18 cellular contexts compared by ENCODE assay signal in the genomic region with DNA sequence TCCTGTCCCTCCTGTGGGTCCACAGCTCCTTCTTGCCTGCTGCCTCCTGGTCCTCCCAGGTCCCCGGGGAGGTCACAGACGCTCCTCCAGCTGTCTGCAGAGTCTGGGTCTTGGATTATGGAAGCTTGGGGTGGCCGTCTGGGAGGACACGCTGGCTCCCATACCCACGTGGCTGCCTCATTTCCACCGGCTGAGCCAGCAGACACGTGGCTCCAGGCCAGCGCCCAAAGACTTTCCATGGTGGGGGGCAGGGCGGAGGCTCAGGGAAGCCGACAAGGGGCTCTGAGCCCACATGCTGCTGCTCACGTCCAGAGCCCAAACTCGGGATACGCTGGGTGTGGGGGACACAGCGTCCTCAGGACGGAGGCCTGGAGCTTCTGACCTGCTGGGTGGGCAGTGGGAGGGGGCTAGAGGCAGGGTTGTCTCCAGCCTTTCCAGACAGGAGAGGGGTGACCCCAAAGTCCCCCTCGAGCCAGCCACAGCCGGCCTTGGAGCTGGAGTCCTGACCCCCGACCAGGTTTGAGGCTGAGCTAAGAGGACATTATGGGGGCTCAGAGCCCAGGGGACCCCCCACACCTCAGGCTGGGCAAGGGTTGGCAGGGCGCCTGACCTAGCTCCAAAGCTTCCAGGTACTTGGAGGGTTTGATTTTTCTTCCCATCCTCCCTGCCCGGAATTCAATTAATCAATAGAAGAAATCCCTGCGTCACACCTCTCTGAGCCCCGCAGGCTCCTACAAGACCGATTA. TPM values are rescaled to one million over a fixed set of nuclear protein-coding genes. Genes with fewer than 3 reads are reported as not detected.
DNase-seq lines count a peak whose midpoint lies in the region; ATAC-seq and TF ChIP-seq lines count a peak whose summit lies in the region.
"Had no signal": no experiment of that assay in that cellular context is flagged by ENCODE, and none has a peak within 500 bp of the region (broad histone marks: within the 10 kb centered on the region; RNA-seq: fewer than 3 reads in every experiment).

No MANE protein-coding gene starts in this region.

- peaks cover 27 to 46% of the 10 kb centered on the region in 2 experiments for H3K27me3 ChIP-seq in mesenchymal stem cell (ENCODE audit: control insufficient read depth in 1 of 2, insufficient read depth in 1 of 2, low read length in 2 of 2)
- H3K27me3 ChIP-seq in suprapubic skin, result peaks cover 17% of the 10 kb centered on the region
- H3K27me3 ChIP-seq in foreskin keratinocyte, result peaks cover 20% of the 10 kb centered on the region
- peaks cover 12% of the 10 kb centered on the region for H3K27me3 ChIP-seq in lower lobe of right lung (ENCODE audit: low read depth)
- H3K27me3 ChIP-seq: cardiac muscle cell, testis had no signal

- no peak overlapping the region for H2BK5ac ChIP-seq in mesenchymal stem cell (ENCODE audit: low read depth, low read length, poor library complexity, severe bottlenecking)

- H3K4me1 ChIP-seq in mesenchymal stem cell (ENCODE audit: control insufficient read depth, insufficient read depth, low read depth, low read length), result no peaks in the 10 kb centered on the region
- H3K4me1 ChIP-seq in suprapubic skin, result peaks cover 9% of the 10 kb centered on the region
- H3K4me1 ChIP-seq in foreskin keratinocyte, result no peaks in the 10 kb centered on the region
- peaks cover 7% of the 10 kb centered on the region for H3K4me1 ChIP-seq in lower lobe of right lung

- peaks cover 0 to 5% (median 0%) of the 10 kb centered on the region in 5 experiments for H3K9me3 Mint-ChIP-seq in brain
- H3K9me3 Mint-ChIP-seq: activated B cell treated with CpG ODN at 0.5 μM for 24 hours; activated T-helper 1 cell treated with anti-CD3 and anti-CD28 coated beads, Interleukin-12 subunit alpha, Interleukin-12 subunit beta, Interleukin-2, Interleukin-4 antibody, amounts not matched to agents 30 ng/mL and 10 ng/mL and 1 ng/mL, durations not matched to agents 14 hours and 24 hours and 36 hours had no signal

- H2BK120ac ChIP-seq in mesenchymal stem cell (ENCODE audit: low read depth, low read length), result peak overlapping the region; percentile 71

- H2BK15ac ChIP-seq in mesenchymal stem cell (ENCODE audit: low read depth, poor library complexity, severe bottlenecking), result peak overlapping the region; percentile 81

- no peak overlapping the region for H3K27ac ChIP-seq in mesenchymal stem cell (ENCODE audit: low read length, poor library complexity, severe bottlenecking)
- no peak overlapping the region for H3K27ac ChIP-seq in suprapubic skin
- H3K27ac ChIP-seq in foreskin keratinocyte, result no peak overlapping the region
- no peak overlapping the region for H3K27ac ChIP-seq in lower lobe of right lung
- H3K27ac ChIP-seq: cardiac muscle cell, SK-N-MC had no signal

- 73% methylated on average over 23 of the region's 23 CpGs for WGBS in mesenchymal stem cell
- 30% methylated on average over 14 of the region's 23 CpGs for WGBS in suprapubic skin

- peak overlapping the region in 1 of 2 experiments; percentile 66 for H3K14ac ChIP-seq in mesenchymal stem cell (ENCODE audit: low read length in 2 of 2)

- peak overlapping the region; percentile 15 for H2AFZ ChIP-seq in mesenchymal stem cell (ENCODE audit: low read depth, low read length)

- no peak overlapping the region for H3K9ac ChIP-seq in mesenchymal stem cell (ENCODE audit: low read length)

- peak overlapping the region in 1 of 2 experiments; percentile 16 for H3K23ac ChIP-seq in mesenchymal stem cell (ENCODE audit: low read length in 2 of 2)

- no peaks in the 10 kb centered on the region for H3K36me3 Mint-ChIP-seq in brain

- H3K4me3 Mint-ChIP-seq in brain, result peak overlapping the region in 4 of 5 experiments; percentile 18 to 33 (median 28)
- H3K4me3 Mint-ChIP-seq: activated B cell treated with CpG ODN at 0.5 μM for 24 hours; activated T-helper 1 cell treated with anti-CD3 and anti-CD28 coated beads, Interleukin-12 subunit alpha, Interleukin-12 subunit beta, Interleukin-2, Interleukin-4 antibody, amounts not matched to agents 30 ng/mL and 10 ng/mL and 1 ng/mL, durations not matched to agents 14 hours and 24 hours and 36 hours had no signal

- TF ChIP-seq POLR2A in suprapubic skin (IDR thresholded peaks at IDR 0.05), result no peak

- peak overlapping the region; percentile 41 to 47 for H3K4ac ChIP-seq in mesenchymal stem cell (ENCODE audit: low read depth in 1 of 2, low read length in 2 of 2)

- TF ChIP-seq CTCF in brain (conservative IDR thresholded peaks at IDR 0.05) (no peak), suprapubic skin (IDR thresholded peaks at IDR 0.05) (no peak), foreskin keratinocyte (conservative IDR thresholded peaks at IDR 0.05) (no peak), lower lobe of right lung (IDR thresholded peaks at IDR 0.05) (no peak)

- H3K36me3 ChIP-seq in mesenchymal stem cell (ENCODE audit: control insufficient read depth in 1 of 2, insufficient read depth in 2 of 2, low read depth in 1 of 2, low read length in 2 of 2) (no peaks in the 10 kb centered on the region), suprapubic skin (no peaks in the 10 kb centered on the region), lower lobe of right lung (no peaks in the 10 kb centered on the region)
- H3K36me3 ChIP-seq: cardiac muscle cell had no signal

- H3K18ac ChIP-seq in mesenchymal stem cell (ENCODE audit: low read depth in 1 of 2, low read length in 2 of 2), result peak overlapping the region; percentile 49 to 52

- no peaks in the 10 kb centered on the region for H3K9me3 ChIP-seq in mesenchymal stem cell (ENCODE audit: control insufficient read depth, low read length)
- H3K9me3 ChIP-seq in suprapubic skin, result no peaks in the 10 kb centered on the region
- no peaks in the 10 kb centered on the region for H3K9me3 ChIP-seq in lower lobe of right lung
- H3K9me3 ChIP-seq: testis had no signal

- peak overlapping the region; percentile 43 for H4K91ac ChIP-seq in mesenchymal stem cell (ENCODE audit: low read length)

- H2BK12ac ChIP-seq in mesenchymal stem cell (ENCODE audit: low read length in 2 of 2), result peak overlapping the region; percentile 28 to 57

- peak; percentile 62 to 71 for DNase-seq in NCI-H524 (lab: John Stamatoyannopoulos, UW)
- DNase-seq in NCI-H524 treated with DMSO at 0.1 percent for 48 hours (lab: John Stamatoyannopoulos, UW), result no peak
- no peak for DNase-seq in mesenchymal stem cell
- DNase-seq in suprapubic skin (ENCODE audit: low spot score in 2 of 2), result peak; percentile 57 to 70
- DNase-seq in foreskin keratinocyte, result no peak
- no peak for DNase-seq in lower lobe of right lung
- DNase-seq: activated B cell treated with CpG ODN at 0.5 μM for 24 hours, DMS153, islet precursor cell, NCI-H1436, occipital lobe, testis had no signal

- H3K27ac Mint-ChIP-seq in brain, result peak overlapping the region; percentile 6 to 92 (median 71)
- H3K27ac Mint-ChIP-seq: activated B cell treated with CpG ODN at 0.5 μM for 24 hours; activated T-helper 1 cell treated with anti-CD3 and anti-CD28 coated beads, Interleukin-12 subunit alpha, Interleukin-12 subunit beta, Interleukin-2, Interleukin-4 antibody, amounts not matched to agents 30 ng/mL and 10 ng/mL and 1 ng/mL, durations not matched to agents 14 hours and 24 hours and 36 hours had no signal

- peak overlapping the region; percentile 35 for H4K8ac ChIP-seq in mesenchymal stem cell (ENCODE audit: low read length)

- ATAC-seq in foreskin keratinocyte, result no peak
- no peak for ATAC-seq in GM21381 (IDR thresholded peaks at IDR 0.05; ENCODE audit: unreplicated experiment)
- ATAC-seq in lower lobe of right lung, result no peak

- H3K4me1 Mint-ChIP-seq in brain, result peaks cover 42% of the 10 kb centered on the region

- no peaks in the 10 kb centered on the region for H3K79me1 ChIP-seq in mesenchymal stem cell (replicated peaks; ENCODE audit: low read length, poor library complexity, severe bottlenecking)

- intact Hi-C loops in lower lobe of right lung (cut with DNase I), result no loop called here

- peaks cover 7% of the 10 kb centered on the region for H3K27me3 Mint-ChIP-seq in brain

- H3K4me3 ChIP-seq in mesenchymal stem cell (ENCODE audit: insufficient read depth in 1 of 2, low read depth in 1 of 2, low read length in 2 of 2), result no peak overlapping the region
- no peak overlapping the region for H3K4me3 ChIP-seq in suprapubic skin
- no peak overlapping the region for H3K4me3 ChIP-seq in lower lobe of right lung
- H3K4me3 ChIP-seq: cardiac muscle cell, SK-N-MC, testis had no signal

- H2AK5ac ChIP-seq in mesenchymal stem cell (ENCODE audit: low read length, severe bottlenecking), result no peak overlapping the region

- no peak for TF ChIP-seq EP300 in suprapubic skin (IDR thresholded peaks at IDR 0.05)

- H3K4me2 ChIP-seq in mesenchymal stem cell (ENCODE audit: low read length, poor library complexity, severe bottlenecking), result no peak overlapping the region

RNA-seq across cellular contexts. Expression of a gene that starts 24.2 kb away (rescaled TPM):
- polyA plus RNA-seq in brain (ENCODE audit: insufficient read depth, low read depth, low replicate concordance) (not detected), foreskin keratinocyte (not detected in 2 replicates)
- not detected for polyA plus RNA-seq in mesenchymal stem cell (2013, experiment 1 of 2)
- polyA plus RNA-seq in mesenchymal stem cell (2013, experiment 2 of 2), result not detected
- total RNA-seq in suprapubic skin (not detected), foreskin keratinocyte (not detected in 2 replicates), lower lobe of right lung (248 TPM)
- total RNA-seq: cardiac muscle cell, HT1080, occipital lobe, testis had no signal
- polyA plus RNA-seq: cardiac muscle cell had no signal

RNA-seq across cellular contexts. Expression of a gene that starts 52.7 kb away (rescaled TPM):
- polyA plus RNA-seq in brain (ENCODE audit: insufficient read depth, low read depth, low replicate concordance) (48.9 TPM), foreskin keratinocyte (38.5 and 47.0 TPM in 2 replicates)
- 15.8 TPM for polyA plus RNA-seq in mesenchymal stem cell (2013, experiment 1 of 2)
- 15.4 TPM for polyA plus RNA-seq in mesenchymal stem cell (2013, experiment 2 of 2)
- total RNA-seq in suprapubic skin (10 to 100 TPM; 21.7 to 37.8 (median 26.5) TPM), foreskin keratinocyte (46.0 and 53.1 TPM in 2 replicates), lower lobe of right lung (22.6 TPM)

Comparison
In these comparisons a context has a peak if more than half of its experiments do, and no peak if none do; other contexts are left out.
1. DNase-seq: peak in NCI-H524 (2 of 2) and suprapubic skin (2 of 2); none in NCI-H524 treated with DMSO at 0.1 percent for 48 hours (single experiment), mesenchymal stem cell (single experiment), foreskin keratinocyte (0 of 2) and lower lobe of right lung (single experiment).
2. RNA of a gene that starts 24.2 kb away (total RNA-seq): 248 TPM in lower lobe of right lung (single experiment) and not detected in foreskin keratinocyte; not detected in suprapubic skin; every median in the first group is over 10 times any median in the second.